ENCODE assay signal across 25 cellular contexts in genomic region chr6:2958802-2959201, GRCh38. TPM values are rescaled to one million over a fixed set of nuclear protein-coding genes. Genes with fewer than 3 reads are reported as not detected.
DNase-seq lines count a peak whose midpoint lies in the region; ATAC-seq, FAIRE-seq and TF ChIP-seq lines count a peak whose summit lies in the region.
"Had no signal": no experiment of that assay in that cellular context is flagged by ENCODE, and none has a peak within 500 bp of the region (broad histone marks: within the 10 kb centered on the region; RNA-seq: fewer than 3 reads in every experiment).

No MANE protein-coding gene starts in this region.

- intact Hi-C loops in activated CD8-positive, alpha-beta T cell treated with anti-CD3 and anti-CD28 coated beads for 36 hours (cut with micrococcal nuclease) = no loop called here
- intact Hi-C loops in HepG2 (cut with micrococcal nuclease; ENCODE audit: unreplicated experiment) (no loop called here), sigmoid colon (cut with DNase I) (no loop called here)

- H3K9ac ChIP-seq in HepG2 (ENCODE audit: insufficient read depth, low read depth, low read length) (no peak overlapping the region), subcutaneous abdominal adipose tissue (ENCODE audit: low read length in 5 of 5) (no peak overlapping the region)
- H3K9ac ChIP-seq: neural progenitor cell had no signal

- H3K4me3 ChIP-seq in HepG2 (replicated peaks in 1 of 3; ENCODE audit: insufficient read depth in 1 of 3, low read depth in 2 of 3, low read length in 3 of 3) (no peak overlapping the region), subcutaneous abdominal adipose tissue (ENCODE audit: low read depth in 1 of 5, low read length in 5 of 5) (no peak overlapping the region), sigmoid colon (no peak overlapping the region)
- H3K4me3 ChIP-seq: coronary artery, neural progenitor cell had no signal

- in situ Hi-C loops in HepG2 (cut with HindIII; ENCODE audit: extremely low pct_ligation_motif_present, low pct_unique_long_range_greater_than_20kb) = no loop called here

- WGBS in HepG2 (ENCODE audit: low lambda C conversion rate) = 89% methylated on average over 8 of the region's 8 CpGs
- 92 to 93% methylated on average over 8 of the region's 8 CpGs for WGBS in sigmoid colon, 2 donors

- H3K4me3 Mint-ChIP-seq in activated CD8-positive, alpha-beta T cell treated with anti-CD3 and anti-CD28 coated beads for 36 hours = no peak overlapping the region
- H3K4me3 Mint-ChIP-seq in activated CD8-positive, alpha-beta T cell treated with anti-CD3 and anti-CD28 coated beads, Interleukin-2, amount 10 ng/mL, durations not matched to agents 7 days and 5 days = no peak overlapping the region
- H3K4me3 Mint-ChIP-seq in activated naive CD8-positive, alpha-beta T cell treated with anti-CD3 and anti-CD28 coated beads for 36 hours = no peak overlapping the region
- H3K4me3 Mint-ChIP-seq: activated naive CD4-positive, alpha-beta T cell treated with anti-CD3 and anti-CD28 coated beads, Interleukin-2, amount 50 U/mL, for 24 hours; activated T-cell treated with anti-CD3 and anti-CD28 coated beads, Interleukin-2, amount 50 U/mL, for 72 hours; neural progenitor cell; stimulated activated naive B cell treated with anti-CD40 and anti-IgM and Interleukin-4, amounts not matched to agents 10 μg/mL and 1 μg/mL and 100 μg/mL, for 72 hours had no signal

- TF ChIP-seq POLR2A in HepG2 (IDR thresholded peaks at IDR 0.05; ENCODE audit: insufficient read depth in 1 of 2, low read depth in 2 of 2, low read length in 2 of 2) = no peak
- no peak for TF ChIP-seq POLR2A in sigmoid colon (IDR thresholded peaks at IDR 0.05)

- no peak for TF ChIP-seq RAD21 in HepG2 (CRISPR knock-in tag; IDR thresholded peaks at IDR 0.05)

- H3K4me1 Mint-ChIP-seq in activated CD8-positive, alpha-beta T cell treated with anti-CD3 and anti-CD28 coated beads for 36 hours (ENCODE audit: low read depth) = peaks cover 18% of the 10 kb centered on the region
- H3K4me1 Mint-ChIP-seq in activated CD8-positive, alpha-beta T cell treated with anti-CD3 and anti-CD28 coated beads, Interleukin-2, amount 10 ng/mL, durations not matched to agents 7 days and 5 days (ENCODE audit: low read depth) = peaks cover 10% of the 10 kb centered on the region
- peaks cover 37% of the 10 kb centered on the region for H3K4me1 Mint-ChIP-seq in activated naive CD8-positive, alpha-beta T cell treated with anti-CD3 and anti-CD28 coated beads for 36 hours

- TF ChIP-seq CTCF in activated CD8-positive, alpha-beta T cell treated with anti-CD3 and anti-CD28 coated beads for 36 hours (IDR thresholded peaks at IDR 0.05) = no peak
- TF ChIP-seq CTCF in HepG2 (CRISPR knock-in tag; IDR thresholded peaks at IDR 0.05) (no peak), sigmoid colon (IDR thresholded peaks at IDR 0.05) (no peak)

- H3K27me3 Mint-ChIP-seq in activated CD8-positive, alpha-beta T cell treated with anti-CD3 and anti-CD28 coated beads for 36 hours = no peaks in the 10 kb centered on the region
- H3K27me3 Mint-ChIP-seq in activated CD8-positive, alpha-beta T cell treated with anti-CD3 and anti-CD28 coated beads, Interleukin-2, amount 10 ng/mL, durations not matched to agents 7 days and 5 days (ENCODE audit: low read depth) = no peaks in the 10 kb centered on the region
- H3K27me3 Mint-ChIP-seq in activated naive CD8-positive, alpha-beta T cell treated with anti-CD3 and anti-CD28 coated beads for 36 hours = no peaks in the 10 kb centered on the region
- H3K27me3 Mint-ChIP-seq: activated naive CD4-positive, alpha-beta T cell treated with anti-CD3 and anti-CD28 coated beads, Interleukin-2, amount 50 U/mL, for 24 hours; stimulated activated naive B cell treated with anti-CD40 and anti-IgM and Interleukin-4, amounts not matched to agents 10 μg/mL and 1 μg/mL and 100 μg/mL, for 72 hours had no signal

- POLR2A ChIA-PET in activated CD8-positive, alpha-beta T cell treated with anti-CD3 and anti-CD28 coated beads for 36 hours (lab: Charles Lee) = interaction anchor here (0.8 to 1.7 kb wide), 4 partner anchors 13 to 31 kb away, joined by 3 to 5 read pairs (median 4); partner anchors contain the start of gene SERPINB6
- POLR2A ChIA-PET in activated CD8-positive, alpha-beta T cell treated with anti-CD3 and anti-CD28 coated beads, Interleukin-2, amount 10 ng/mL, durations not matched to agents 7 days and 5 days (lab: Charles Lee) = interaction anchor here (1.6 kb wide), 1 partner anchor 31 kb away, joined by 4 read pairs; no protein-coding TSS in a partner anchor
- POLR2A ChIA-PET in HepG2 (lab: Yijun Ruan, JAX) = no interaction called here

- no peak for ATAC-seq in activated CD8-positive, alpha-beta T cell treated with anti-CD3 and anti-CD28 coated beads for 36 hours
- ATAC-seq in activated CD8-positive, alpha-beta T cell treated with anti-CD3 and anti-CD28 coated beads, Interleukin-2, amount 10 ng/mL, durations not matched to agents 7 days and 5 days = no peak
- ATAC-seq in HepG2 (no peak), GM21381 (IDR thresholded peaks at IDR 0.05; ENCODE audit: unreplicated experiment) (no peak), HG03045 (IDR thresholded peaks at IDR 0.05; ENCODE audit: unreplicated experiment) (no peak)

- FAIRE-seq in HepG2 (lab: Jason Lieb, UNC) = peak; percentile 39
- FAIRE-seq: endothelial cell of umbilical vein, GM19239 had no signal

- H2AFZ ChIP-seq in HepG2 (ENCODE audit: low read length) = no peak overlapping the region
- H2AFZ ChIP-seq: neural progenitor cell had no signal

- H3K36me3 Mint-ChIP-seq in activated CD8-positive, alpha-beta T cell treated with anti-CD3 and anti-CD28 coated beads for 36 hours (ENCODE audit: low read depth) = peaks cover 9% of the 10 kb centered on the region
- peaks cover 20% of the 10 kb centered on the region for H3K36me3 Mint-ChIP-seq in activated CD8-positive, alpha-beta T cell treated with anti-CD3 and anti-CD28 coated beads, Interleukin-2, amount 10 ng/mL, durations not matched to agents 7 days and 5 days (ENCODE audit: low read depth)
- peaks cover 19% of the 10 kb centered on the region for H3K36me3 Mint-ChIP-seq in activated naive CD8-positive, alpha-beta T cell treated with anti-CD3 and anti-CD28 coated beads for 36 hours
- H3K36me3 Mint-ChIP-seq: activated naive CD4-positive, alpha-beta T cell treated with anti-CD3 and anti-CD28 coated beads, Interleukin-2, amount 50 U/mL, for 24 hours had no signal

- no peak overlapping the region for H3K4me2 ChIP-seq in HepG2 (ENCODE audit: low read depth, low read length)

- H3K27ac ChIP-seq in HepG2 (ENCODE audit: extremely low read length, insufficient read depth, low read length) = no peak overlapping the region
- H3K27ac ChIP-seq in subcutaneous abdominal adipose tissue (ENCODE audit: low read depth, low read length) = peak overlapping the region; percentile 79
- peak overlapping the region in 2 of 4 donors; percentile 49 to 57 for H3K27ac ChIP-seq in sigmoid colon
- H3K27ac ChIP-seq: brain microvascular endothelial cell, neural progenitor cell had no signal

- DNase-seq in activated CD8-positive, alpha-beta T cell treated with anti-CD3 and anti-CD28 coated beads for 36 hours = no peak
- DNase-seq in activated CD8-positive, alpha-beta T cell treated with anti-CD3 and anti-CD28 coated beads, Interleukin-2, amount 10 ng/mL, durations not matched to agents 7 days and 5 days = no peak
- no peak for DNase-seq in activated naive CD8-positive, alpha-beta T cell treated with anti-CD3 and anti-CD28 coated beads for 36 hours
- DNase-seq in HepG2 (ENCODE audit: low spot score) (no peak), sigmoid colon (no peak)
- DNase-seq: 8988T; activated CD4-positive, alpha-beta T cell treated with anti-CD3 and anti-CD28 coated beads, Interleukin-2, amount 50 U/mL, for 1 hour; activated T-cell treated with anti-CD3 and anti-CD28 coated beads, Interleukin-2, amount 50 U/mL, for 72 hours; brain microvascular endothelial cell; DMS153; foreskin fibroblast; GF-D8; midbrain; NCI-H1436; NCI-H524 treated with DMSO at 0.1 percent for 48 hours; stimulated activated naive B cell treated with anti-CD40 and anti-IgM and Interleukin-4, amounts not matched to agents 10 μg/mL and 1 μg/mL and 100 μg/mL, for 72 hours had no signal

- H4K20me1 ChIP-seq in HepG2 (ENCODE audit: insufficient read depth, low read length) = no peaks in the 10 kb centered on the region

- CTCF ChIA-PET in activated CD8-positive, alpha-beta T cell treated with anti-CD3 and anti-CD28 coated beads for 36 hours (lab: Charles Lee) = interaction anchor here (0.8 to 1.7 kb wide), 2 partner anchors 28 to 45 kb away, joined by 3 to 6 read pairs; no protein-coding TSS in a partner anchor
- CTCF ChIA-PET in activated CD8-positive, alpha-beta T cell treated with anti-CD3 and anti-CD28 coated beads, Interleukin-2, amount 10 ng/mL, durations not matched to agents 7 days and 5 days (lab: Charles Lee) = interaction anchor here (0.9 kb wide), 1 partner anchor 48 kb away, joined by 3 read pairs; no protein-coding TSS in a partner anchor
- CTCF ChIA-PET in HepG2 (lab: Yijun Ruan, JAX; ENCODE audit: low intra/inter-chr PET ratio, low total read pairs) = no interaction called here

- H3K79me2 ChIP-seq in HepG2 (ENCODE audit: insufficient read depth, low read length) = no peaks in the 10 kb centered on the region

- H3K9me3 ChIP-seq in HepG2 (ENCODE audit: low read length) (no peaks in the 10 kb centered on the region), subcutaneous abdominal adipose tissue (ENCODE audit: control insufficient read depth in 5 of 5, low read length in 5 of 5) (no peaks in the 10 kb centered on the region), sigmoid colon (no peaks in the 10 kb centered on the region)

- H3K9me3 Mint-ChIP-seq in activated CD8-positive, alpha-beta T cell treated with anti-CD3 and anti-CD28 coated beads for 36 hours = no peaks in the 10 kb centered on the region
- H3K9me3 Mint-ChIP-seq in activated CD8-positive, alpha-beta T cell treated with anti-CD3 and anti-CD28 coated beads, Interleukin-2, amount 10 ng/mL, durations not matched to agents 7 days and 5 days (ENCODE audit: insufficient read depth) = no peaks in the 10 kb centered on the region
- H3K9me3 Mint-ChIP-seq in activated naive CD8-positive, alpha-beta T cell treated with anti-CD3 and anti-CD28 coated beads for 36 hours = no peaks in the 10 kb centered on the region
- H3K9me3 Mint-ChIP-seq: activated naive CD4-positive, alpha-beta T cell treated with anti-CD3 and anti-CD28 coated beads, Interleukin-2, amount 50 U/mL, for 24 hours; activated T-cell treated with anti-CD3 and anti-CD28 coated beads, Interleukin-2, amount 50 U/mL, for 72 hours; neural progenitor cell; stimulated activated naive B cell treated with anti-CD40 and anti-IgM and Interleukin-4, amounts not matched to agents 10 μg/mL and 1 μg/mL and 100 μg/mL, for 72 hours had no signal

- H3K36me3 ChIP-seq in HepG2 (replicated peaks in 1 of 2; ENCODE audit: control insufficient read depth in 1 of 2, insufficient read depth in 2 of 2, low read length in 2 of 2) (no peaks in the 10 kb centered on the region), subcutaneous abdominal adipose tissue (ENCODE audit: control insufficient read depth in 5 of 5, insufficient read depth in 5 of 5, low read length in 5 of 5) (peaks cover 4 to 30% (median 16%) of the 10 kb centered on the region in 5 donors), sigmoid colon (peaks cover 0 to 30% (median 9%) of the 10 kb centered on the region in 4 donors)
- H3K36me3 ChIP-seq: neural progenitor cell had no signal

- TF ChIP-seq EP300 in HepG2 (IDR thresholded peaks at IDR 0.05; ENCODE audit: low read depth in 2 of 2, low read length in 2 of 2) (no peak), HepG2 (CRISPR knock-in tag; IDR thresholded peaks at IDR 0.05; ENCODE audit: borderline replicate concordance) (no peak), sigmoid colon (IDR thresholded peaks at IDR 0.05) (no peak)

- H3K4me1 ChIP-seq in HepG2 (ENCODE audit: insufficient read depth, low read length) = peaks cover 45% of the 10 kb centered on the region
- peaks cover 4 to 59% (median 57%) of the 10 kb centered on the region in 5 donors for H3K4me1 ChIP-seq in subcutaneous abdominal adipose tissue (ENCODE audit: control insufficient read depth in 5 of 5, insufficient read depth in 5 of 5, low read length in 5 of 5)
- peaks cover 0 to 55% (median 51%) of the 10 kb centered on the region in 4 donors for H3K4me1 ChIP-seq in sigmoid colon

- peak overlapping the region; percentile 51 for H3K27ac Mint-ChIP-seq in activated CD8-positive, alpha-beta T cell treated with anti-CD3 and anti-CD28 coated beads for 36 hours
- no peak overlapping the region for H3K27ac Mint-ChIP-seq in activated CD8-positive, alpha-beta T cell treated with anti-CD3 and anti-CD28 coated beads, Interleukin-2, amount 10 ng/mL, durations not matched to agents 7 days and 5 days
- H3K27ac Mint-ChIP-seq in activated naive CD8-positive, alpha-beta T cell treated with anti-CD3 and anti-CD28 coated beads for 36 hours = peak overlapping the region; percentile 18
- H3K27ac Mint-ChIP-seq: activated naive CD4-positive, alpha-beta T cell treated with anti-CD3 and anti-CD28 coated beads, Interleukin-2, amount 50 U/mL, for 24 hours; activated T-cell treated with anti-CD3 and anti-CD28 coated beads, Interleukin-2, amount 50 U/mL, for 72 hours had no signal

- no TSS peak for BruUV-seq in HepG2 (replicated peaks; lab: Mats Ljungman, UMichigan)

- H3K27me3 ChIP-seq in HepG2 (ENCODE audit: control insufficient read depth in 1 of 2, insufficient read depth in 2 of 2, low read length in 2 of 2) = no peaks in the 10 kb centered on the region
- H3K27me3 ChIP-seq in subcutaneous abdominal adipose tissue (ENCODE audit: control insufficient read depth in 5 of 5, insufficient read depth in 4 of 5, low read length in 5 of 5) = no peaks in the 10 kb centered on the region
- no peaks in the 10 kb centered on the region for H3K27me3 ChIP-seq in sigmoid colon
- H3K27me3 ChIP-seq: brain microvascular endothelial cell, neural progenitor cell had no signal

RNA-seq across cellular contexts. Expression of gene SERPINB6, which starts 12.6 kb away (rescaled TPM):
- total RNA-seq in activated CD8-positive, alpha-beta T cell treated with anti-CD3 and anti-CD28 coated beads for 36 hours = 10 to 100 TPM; 52.2 to 53.8 TPM
- 10 to 100 TPM; 51.0 to 52.8 TPM for total RNA-seq in activated CD8-positive, alpha-beta T cell treated with anti-CD3 and anti-CD28 coated beads, Interleukin-2, amount 10 ng/mL, durations not matched to agents 7 days and 5 days
- total RNA-seq in activated naive CD8-positive, alpha-beta T cell treated with anti-CD3 and anti-CD28 coated beads for 36 hours = 10 to 100 TPM; 54.9 to 56.0 TPM
- 38.2 and 44.8 TPM in 2 replicates for total RNA-seq in HepG2 (2016; rRNA removed; fragmentation: Illumina TruSeq; extraction: Trizol)
- total RNA-seq in HepG2 (2016; cell fraction: cytosol; rRNA removed; fragmentation: Illumina TruSeq; extraction: Trizol; ENCODE audit: low read depth) = 16.6 and 17.4 TPM in 2 replicates
- total RNA-seq in HepG2 (2016; cell fraction: insoluble cytoplasmic fraction; rRNA removed; fragmentation: Illumina TruSeq; extraction: Trizol) = 38.2 and 41.7 TPM in 2 replicates
- 24.5 and 25.6 TPM in 2 replicates for total RNA-seq in HepG2 (2016; cell fraction: membrane; rRNA removed; fragmentation: Illumina TruSeq; extraction: Trizol)
- 23.7 and 24.1 TPM in 2 replicates for total RNA-seq in HepG2 (2016; cell fraction: nucleus; rRNA removed; fragmentation: Illumina TruSeq; extraction: Trizol)
- 61.3 and 63.6 TPM in 2 replicates for polyA plus RNA-seq in HepG2 (2011; rRNA removed)
- 64.8 and 79.1 TPM in 2 replicates for polyA plus RNA-seq in HepG2 (2011; cell fraction: cytosol; rRNA removed)
- 72.8 and 85.1 TPM in 2 replicates for polyA plus RNA-seq in HepG2 (2011; cell fraction: nucleus; rRNA removed)
- polyA plus RNA-seq in HepG2 (2012) = 43.2 and 44.3 TPM in 2 replicates
- polyA plus RNA-seq in HepG2 (2016; cell fraction: cytosol; fragmentation: Illumina TruSeq; extraction: Trizol; ENCODE audit: low read depth) = 22.2 and 23.2 TPM in 2 replicates
- 57.5 and 58.5 TPM in 2 replicates for polyA plus RNA-seq in HepG2 (2016; cell fraction: insoluble cytoplasmic fraction; fragmentation: Illumina TruSeq; extraction: Trizol; ENCODE audit: low read depth)
- polyA plus RNA-seq in HepG2 (2016; cell fraction: membrane; fragmentation: Illumina TruSeq; extraction: Trizol; ENCODE audit: low read depth) = 27.2 and 27.5 TPM in 2 replicates
- polyA plus RNA-seq in HepG2 (2016; cell fraction: nucleus; fragmentation: Illumina TruSeq; extraction: Trizol; ENCODE audit: insufficient read depth, low read depth) = 53.5 and 56.5 TPM in 2 replicates
- polyA minus RNA-seq in HepG2 (2011; rRNA and poly(A)+ RNA removed; ENCODE audit: low replicate concordance) = 58.5 and 190 TPM in 2 replicates
- polyA minus RNA-seq in HepG2 (2011; cell fraction: cytosol; rRNA and poly(A)+ RNA removed) = 36.4 and 38.5 TPM in 2 replicates
- 45.4 and 45.6 TPM in 2 replicates for polyA minus RNA-seq in HepG2 (2011; cell fraction: nucleus; rRNA and poly(A)+ RNA removed)
- total RNA-seq in sigmoid colon = 100 to 1,000 TPM; 150 to 207 (median 174) TPM
- polyA plus RNA-seq in sigmoid colon = 100 to 1,000 TPM; 152 to 194 (median 178) TPM

RNA-seq across cellular contexts. Expression of gene NQO2, which starts 40.9 kb away (rescaled TPM):
- total RNA-seq in activated CD8-positive, alpha-beta T cell treated with anti-CD3 and anti-CD28 coated beads for 36 hours = 10 to 100 TPM; 23.8 to 24.7 TPM
- total RNA-seq in activated CD8-positive, alpha-beta T cell treated with anti-CD3 and anti-CD28 coated beads, Interleukin-2, amount 10 ng/mL, durations not matched to agents 7 days and 5 days = 10 to 100 TPM; 21.2 to 21.4 TPM
- 10 to 100 TPM; 12.8 to 13.7 TPM for total RNA-seq in activated naive CD8-positive, alpha-beta T cell treated with anti-CD3 and anti-CD28 coated beads for 36 hours
- total RNA-seq in HepG2 (2016; rRNA removed; fragmentation: Illumina TruSeq; extraction: Trizol) (56.5 and 63.0 TPM in 2 replicates), sigmoid colon (10 to 100 TPM; 14.7 to 33.2 (median 24.0) TPM)
- 44.8 and 70.6 TPM in 2 replicates for total RNA-seq in HepG2 (2016; cell fraction: cytosol; rRNA removed; fragmentation: Illumina TruSeq; extraction: Trizol; ENCODE audit: low read depth)
- total RNA-seq in HepG2 (2016; cell fraction: insoluble cytoplasmic fraction; rRNA removed; fragmentation: Illumina TruSeq; extraction: Trizol) = 56.8 and 60.6 TPM in 2 replicates
- 53.4 and 80.8 TPM in 2 replicates for total RNA-seq in HepG2 (2016; cell fraction: membrane; rRNA removed; fragmentation: Illumina TruSeq; extraction: Trizol)
- 34.2 and 36.9 TPM in 2 replicates for total RNA-seq in HepG2 (2016; cell fraction: nucleus; rRNA removed; fragmentation: Illumina TruSeq; extraction: Trizol)
- polyA plus RNA-seq in HepG2 (2011; rRNA removed) (27.4 and 32.2 TPM in 2 replicates), sigmoid colon (10 to 100 TPM; 12.5 to 18.0 (median 16.1) TPM)
- 29.5 and 31.9 TPM in 2 replicates for polyA plus RNA-seq in HepG2 (2011; cell fraction: cytosol; rRNA removed)
- 30.7 and 34.4 TPM in 2 replicates for polyA plus RNA-seq in HepG2 (2011; cell fraction: nucleus; rRNA removed)
- 15.7 and 17.8 TPM in 2 replicates for polyA plus RNA-seq in HepG2 (2012)
- 48.7 and 84.9 TPM in 2 replicates for polyA plus RNA-seq in HepG2 (2016; cell fraction: cytosol; fragmentation: Illumina TruSeq; extraction: Trizol; ENCODE audit: low read depth)
- 61.8 and 64.6 TPM in 2 replicates for polyA plus RNA-seq in HepG2 (2016; cell fraction: insoluble cytoplasmic fraction; fragmentation: Illumina TruSeq; extraction: Trizol; ENCODE audit: low read depth)
- polyA plus RNA-seq in HepG2 (2016; cell fraction: membrane; fragmentation: Illumina TruSeq; extraction: Trizol; ENCODE audit: low read depth) = 49.3 and 82.9 TPM in 2 replicates
- 65.1 and 69.0 TPM in 2 replicates for polyA plus RNA-seq in HepG2 (2016; cell fraction: nucleus; fragmentation: Illumina TruSeq; extraction: Trizol; ENCODE audit: insufficient read depth, low read depth)
- polyA minus RNA-seq in HepG2 (2011; rRNA and poly(A)+ RNA removed; ENCODE audit: low replicate concordance) = 15.8 and 89.9 TPM in 2 replicates
- 9.1 and 15.4 TPM in 2 replicates for polyA minus RNA-seq in HepG2 (2011; cell fraction: cytosol; rRNA and poly(A)+ RNA removed)
- polyA minus RNA-seq in HepG2 (2011; cell fraction: nucleus; rRNA and poly(A)+ RNA removed) = 17.7 and 19.6 TPM in 2 replicates

RNA-seq across cellular contexts. Expression of gene SERPINB9, which starts 55.7 kb away (rescaled TPM):
- total RNA-seq in activated CD8-positive, alpha-beta T cell treated with anti-CD3 and anti-CD28 coated beads for 36 hours = 10 to 100 TPM; 65.7 to 70.3 TPM
- 10 to 100 TPM; 36.9 to 38.1 TPM for total RNA-seq in activated CD8-positive, alpha-beta T cell treated with anti-CD3 and anti-CD28 coated beads, Interleukin-2, amount 10 ng/mL, durations not matched to agents 7 days and 5 days
- 10 to 100 TPM; 51.3 to 51.4 TPM for total RNA-seq in activated naive CD8-positive, alpha-beta T cell treated with anti-CD3 and anti-CD28 coated beads for 36 hours
- 7.2 and 9.8 TPM in 2 replicates for total RNA-seq in HepG2 (2016; rRNA removed; fragmentation: Illumina TruSeq; extraction: Trizol)
- 0.61 and 0.71 TPM in 2 replicates for total RNA-seq in HepG2 (2016; cell fraction: cytosol; rRNA removed; fragmentation: Illumina TruSeq; extraction: Trizol; ENCODE audit: low read depth)
- total RNA-seq in HepG2 (2016; cell fraction: insoluble cytoplasmic fraction; rRNA removed; fragmentation: Illumina TruSeq; extraction: Trizol) = 7.0 and 8.5 TPM in 2 replicates
- total RNA-seq in HepG2 (2016; cell fraction: membrane; rRNA removed; fragmentation: Illumina TruSeq; extraction: Trizol) = 2.7 and 2.9 TPM in 2 replicates
- 2.9 and 4.3 TPM in 2 replicates for total RNA-seq in HepG2 (2016; cell fraction: nucleus; rRNA removed; fragmentation: Illumina TruSeq; extraction: Trizol)
- 32.5 and 36.7 TPM in 2 replicates for polyA plus RNA-seq in HepG2 (2011; rRNA removed)
- polyA plus RNA-seq in HepG2 (2011; cell fraction: cytosol; rRNA removed) = 23.5 and 30.7 TPM in 2 replicates
- 9.8 and 12.8 TPM in 2 replicates for polyA plus RNA-seq in HepG2 (2011; cell fraction: nucleus; rRNA removed)
- polyA plus RNA-seq in HepG2 (2012) = 6.6 and 9.0 TPM in 2 replicates
- polyA plus RNA-seq in HepG2 (2016; cell fraction: cytosol; fragmentation: Illumina TruSeq; extraction: Trizol; ENCODE audit: low read depth) = 0.33 and 0.35 TPM in 2 replicates
- polyA plus RNA-seq in HepG2 (2016; cell fraction: insoluble cytoplasmic fraction; fragmentation: Illumina TruSeq; extraction: Trizol; ENCODE audit: low read depth) = 8.7 and 10.9 TPM in 2 replicates
- 1.5 and 1.6 TPM in 2 replicates for polyA plus RNA-seq in HepG2 (2016; cell fraction: membrane; fragmentation: Illumina TruSeq; extraction: Trizol; ENCODE audit: low read depth)
- polyA plus RNA-seq in HepG2 (2016; cell fraction: nucleus; fragmentation: Illumina TruSeq; extraction: Trizol; ENCODE audit: insufficient read depth, low read depth) = 5.0 and 5.4 TPM in 2 replicates
- 0.21 and 49.0 TPM in 2 replicates for polyA minus RNA-seq in HepG2 (2011; rRNA and poly(A)+ RNA removed; ENCODE audit: low replicate concordance)
- polyA minus RNA-seq in HepG2 (2011; cell fraction: cytosol; rRNA and poly(A)+ RNA removed) = 29.2 and 32.6 TPM in 2 replicates
- polyA minus RNA-seq in HepG2 (2011; cell fraction: nucleus; rRNA and poly(A)+ RNA removed) = 13.3 and 18.3 TPM in 2 replicates
- 1 to 10 TPM; 5.0 to 7.5 (median 6.1) TPM for total RNA-seq in sigmoid colon
- 10 to 100 TPM in 1 of 3 donors, 1 to 10 TPM in 2; 2.3 to 16.2 (median 2.4) TPM for polyA plus RNA-seq in sigmoid colon
- total RNA-seq: H4 had no signal
